2 cellular contexts compared by ENCODE assay signal in the genomic region with DNA sequence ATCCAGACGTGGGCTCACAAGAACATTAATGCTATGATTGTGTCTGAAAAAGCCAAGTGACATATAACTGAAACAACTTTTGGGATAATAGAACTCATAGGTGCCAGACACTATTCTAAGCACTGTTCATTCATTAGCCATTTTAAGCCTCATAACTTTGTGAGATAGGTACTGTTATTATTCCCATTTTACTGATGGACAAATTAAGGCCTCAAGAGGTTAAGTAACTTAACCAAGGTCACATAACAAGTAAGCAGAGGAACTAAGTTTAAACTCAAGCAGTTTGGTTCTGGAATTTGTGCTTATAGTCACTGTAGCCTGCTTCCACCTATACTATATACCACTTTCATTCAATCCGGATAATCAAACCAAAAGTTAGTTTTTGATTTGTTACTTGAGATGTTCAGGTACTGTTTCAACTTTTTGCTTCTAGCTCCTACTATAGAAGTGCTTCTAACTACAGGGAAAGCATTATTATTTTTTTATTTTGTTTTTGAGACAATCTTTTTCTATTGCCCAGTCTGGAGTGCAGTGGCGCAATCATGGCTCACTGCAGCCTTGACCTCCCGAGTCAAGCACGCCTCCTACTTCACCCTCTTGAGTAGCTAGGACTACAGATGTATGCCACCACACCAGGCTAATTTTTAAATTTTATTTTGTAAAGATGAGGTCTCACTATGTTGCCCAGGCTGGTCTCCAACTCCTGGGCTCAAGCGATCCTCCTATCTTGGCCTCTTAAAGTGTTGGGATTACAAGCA.
A peak's percentile ranks its signal among the peaks of the same experiment; 100 is the strongest.
TF ChIP-seq lines count a peak whose summit lies in the region.

No MANE protein-coding gene starts in this region.

TF ChIP-seq in IMR-90, 13 proteins besides CTCF, POLR2A, EP300 and RAD21:
- TF ChIP-seq MXI1 (IDR thresholded peaks at IDR 0.05; ENCODE audit: borderline replicate concordance, low read depth, low read length) (no peak), CEBPB (IDR thresholded peaks at IDR 0.05; ENCODE audit: low read depth, low read length) (peak; percentile 51), SMC3 (IDR thresholded peaks at IDR 0.05; ENCODE audit: low read depth, low read length) (no peak), NFE2L2 (IDR thresholded peaks at IDR 0.05; ENCODE audit: low read depth, low read length) (no peak)
TF ChIP-seq in IMR-90: peak in this region for 1.

TF ChIP-seq in K562, 482 proteins besides CTCF, POLR2A, EP300 and RAD21:
- peak; percentile 57 for TF ChIP-seq RBM25 (IDR thresholded peaks at IDR 0.05; ENCODE audit: low read depth, low read length, severe bottlenecking)
- no peak for TF ChIP-seq BACH1 (tag; IDR thresholded peaks at IDR 0.05)
- peak; percentile 71 for TF ChIP-seq ESRRA (IDR thresholded peaks at IDR 0.05; ENCODE audit: borderline replicate concordance, low read depth)
TF ChIP-seq in K562: peak in this region for 2.
